19 cellular contexts compared by ENCODE assay signal in the genomic region with DNA sequence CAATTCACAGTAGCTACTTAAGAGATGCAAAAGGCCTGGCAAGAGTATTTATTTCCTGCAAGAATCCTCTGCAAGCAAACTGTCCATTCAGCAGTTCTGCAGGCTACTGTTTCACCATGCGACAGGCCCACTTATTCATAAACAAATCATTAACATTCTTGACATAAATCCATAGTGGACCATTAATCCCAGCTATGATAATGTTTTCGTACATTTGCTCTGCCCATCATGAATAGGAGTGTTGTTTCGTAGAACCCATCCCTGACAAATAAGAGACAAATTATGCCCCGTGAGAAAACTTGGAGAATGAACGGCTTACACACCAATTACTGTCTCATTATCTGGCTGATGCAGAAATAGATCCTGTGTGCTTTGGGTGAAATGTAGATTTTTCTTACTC.
DNase-seq lines count a peak whose midpoint lies in the region; ATAC-seq, FAIRE-seq and TF ChIP-seq lines count a peak whose summit lies in the region.
"Had no signal": no experiment of that assay in that cellular context is flagged by ENCODE, and none has a peak within 500 bp of the region (broad histone marks: within the 10 kb centered on the region; RNA-seq: fewer than 3 reads in every experiment).

No MANE protein-coding gene starts in this region.

- no peak overlapping the region for H3K56ac ChIP-seq in IMR-90 (ENCODE audit: extremely low read depth, insufficient read depth, low read length)

- POLR2A ChIA-PET in A549 (lab: Yijun Ruan, JAX) (no interaction called here), IMR-90 (lab: Charles Lee; ENCODE audit: unreplicated experiment) (no interaction called here)

- dilution Hi-C loops in IMR-90 (cut with HindIII; ENCODE audit: low sequenced_read_pairs, unreplicated experiment) = no loop called here

- WGBS in A549 (ENCODE audit: missing lambda C conversion rate) = 30% methylated on average over 5 of the region's 5 CpGs
- no CpG with 5 or more reads among the region's 5 CpGs for WGBS in IMR-90 (ENCODE audit: extremely low coverage in 2 of 2, insufficient read length in 1 of 2), 2 experiments

- H3K9me3 ChIP-seq in A549 = no peaks in the 10 kb centered on the region
- peaks cover 2% of the 10 kb centered on the region; the same call in 1 of the 2 replicates for H3K9me3 ChIP-seq in IMR-90 (ENCODE audit: control insufficient read depth, insufficient read depth, low read length)

- no peak overlapping the region for H4K5ac ChIP-seq in IMR-90 (ENCODE audit: low read depth, low read length)

- H4K20me1 ChIP-seq in IMR-90 (ENCODE audit: insufficient read depth, low read length) = no peaks in the 10 kb centered on the region

- no peak overlapping the region for H2AK5ac ChIP-seq in IMR-90 (ENCODE audit: low read depth, low read length)

- no peaks in the 10 kb centered on the region for H3K27me3 ChIP-seq in IMR-90 (ENCODE audit: control insufficient read depth, insufficient read depth, low read length)
- H3K27me3 ChIP-seq: SJSA1 had no signal

- no TSS peak for BruUV-seq in IMR-90 (replicated peaks; lab: Mats Ljungman, UMichigan)

- H3K4ac ChIP-seq in IMR-90 (ENCODE audit: low read depth, low read length) = no peak overlapping the region

- H3K36me3 ChIP-seq in IMR-90 (ENCODE audit: control insufficient read depth, insufficient read depth, low read length) = no peaks in the 10 kb centered on the region
- H3K36me3 ChIP-seq: SJSA1 had no signal

- H3K4me3 ChIP-seq in A549 = no peak overlapping the region
- no peak overlapping the region for H3K4me3 ChIP-seq in IMR-90 (ENCODE audit: insufficient read depth, low read depth, low read length)
- H3K4me3 ChIP-seq: PC-9, SJSA1 had no signal

- DNase-seq in A549 (ENCODE audit: low read depth in 1 of 2, low spot score in 1 of 2) (no peak), IMR-90 (no peak), epidermal melanocyte (ENCODE audit: insufficient read length, low spot score) (peak; percentile 27), medulla oblongata (ENCODE audit: extremely low spot score) (peak; percentile 11), 8988T (no peak), glomerular visceral epithelial cell (ENCODE audit: extremely low spot score) (no peak), urothelium cell line (ENCODE audit: low spot score) (no peak)
- DNase-seq: ACHN, AML-193, HFFc6, Kasumi-1, MM.1S, NCI-H1105, NCI-H1694 treated with DMSO at 0.1 percent for 48 hours, NCI-H774, PC-9 had no signal

- in situ Hi-C loops in IMR-90 (cut with MboI; ENCODE audit: low sequenced_read_pairs) = no loop called here

- H3K4me1 ChIP-seq in A549 = no peaks in the 10 kb centered on the region
- H3K4me1 ChIP-seq in IMR-90 (ENCODE audit: control insufficient read depth, insufficient read depth, low read length) = no peaks in the 10 kb centered on the region
- H3K4me1 ChIP-seq: SJSA1 had no signal

- no peak overlapping the region for H4K91ac ChIP-seq in IMR-90 (ENCODE audit: insufficient read depth, low read depth, low read length)

- no peak overlapping the region for H2BK15ac ChIP-seq in IMR-90 (ENCODE audit: low read depth, low read length)

- H3K4me2 ChIP-seq in A549 (no peak overlapping the region), IMR-90 (ENCODE audit: low read depth, low read length) (no peak overlapping the region)
- H3K4me2 ChIP-seq: PC-9 had no signal

- no peak for FAIRE-seq in A549 (lab: Jason Lieb, UNC)
- FAIRE-seq in urothelium cell line (lab: Jason Lieb, UNC) = no peak
- FAIRE-seq: H54 had no signal

- ATAC-seq in A549 (no peak), IMR-90 (ENCODE audit: low read depth) (no peak), HG03108 (IDR thresholded peaks at IDR 0.05; ENCODE audit: unreplicated experiment) (no peak)

- H2AK9ac ChIP-seq in IMR-90 (replicated peaks; ENCODE audit: low read depth, low read length, poor library complexity) = no peak overlapping the region

- H2BK20ac ChIP-seq in IMR-90 (ENCODE audit: low read depth, low read length) = no peak overlapping the region

- H2BK5ac ChIP-seq in IMR-90 (ENCODE audit: low read depth, low read length, poor library complexity, severe bottlenecking) = no peak overlapping the region

- no peak overlapping the region for H3K27ac ChIP-seq in A549
- H3K27ac ChIP-seq in IMR-90 (ENCODE audit: insufficient read depth, low read length) = no peak overlapping the region
- H3K27ac ChIP-seq: PC-9, SJSA1 had no signal

- no peak overlapping the region for H3K14ac ChIP-seq in IMR-90 (replicated peaks; ENCODE audit: low read depth, low read length)

- CTCF ChIA-PET in A549 (lab: Yijun Ruan, JAX) = interaction anchor here (0.7 kb wide), 1 partner anchor 24 kb away, joined by 3 read pairs; no protein-coding TSS in a partner anchor
- CTCF ChIA-PET in IMR-90 (lab: Yijun Ruan, JAX) = no interaction called here

- H3K23ac ChIP-seq in IMR-90 (ENCODE audit: low read depth, low read length) = no peak overlapping the region

- H3K9me1 ChIP-seq in IMR-90 (ENCODE audit: insufficient read depth, low read length) = no peaks in the 10 kb centered on the region

- TF ChIP-seq CTCF in A549 (IDR thresholded peaks at IDR 0.05) (no peak), IMR-90 (conservative IDR thresholded peaks at IDR 0.05; ENCODE audit: low read depth, low read length) (no peak)

- H3K9ac ChIP-seq in IMR-90 (ENCODE audit: low read depth, low read length) = no peak overlapping the region

- H2BK120ac ChIP-seq in IMR-90 (ENCODE audit: low read depth, low read length) = no peak overlapping the region

- no peak for TF ChIP-seq RAD21 in A549 (conservative IDR thresholded peaks at IDR 0.05 in 1 of 2, IDR thresholded peaks at IDR 0.05 in 1 of 2)
- TF ChIP-seq RAD21 in IMR-90 (IDR thresholded peaks at IDR 0.05; ENCODE audit: low read length) = no peak

- intact Hi-C loops in IMR-90 (cut with micrococcal nuclease) = no loop called here

- no peak overlapping the region for H2AFZ ChIP-seq in IMR-90 (replicated peaks; ENCODE audit: low read length, poor library complexity)
- H2AFZ ChIP-seq: PC-9 had no signal

- no peaks in the 10 kb centered on the region for H3K79me1 ChIP-seq in IMR-90 (ENCODE audit: low read depth in 1 of 2, low read length in 2 of 2)

- TF ChIP-seq POLR2A in A549 (IDR thresholded peaks at IDR 0.05; ENCODE audit: low read length) (no peak), IMR-90 (IDR thresholded peaks at IDR 0.05; ENCODE audit: low read depth, low read length) (no peak)

- TF ChIP-seq EP300 in A549 (IDR thresholded peaks at IDR 0.05) = no peak

- H3K18ac ChIP-seq in IMR-90 (ENCODE audit: low read depth, low read length) = no peak overlapping the region

- no peak overlapping the region for H4K8ac ChIP-seq in IMR-90 (ENCODE audit: low read depth in 2 of 2, low read length in 2 of 2)

TF ChIP-seq in A549, 52 proteins besides CTCF, POLR2A, EP300 and RAD21:
- peak; percentile 70 for TF ChIP-seq MAFK (IDR thresholded peaks at IDR 0.05; ENCODE audit: partially characterized antibody)
- TF ChIP-seq TP53 (CRISPR knock-in tag; IDR thresholded peaks at IDR 0.05) = no peak

TF ChIP-seq in IMR-90, 13 proteins besides CTCF, POLR2A, EP300 and RAD21:
- TF ChIP-seq CHD1 (IDR thresholded peaks at IDR 0.05; ENCODE audit: low read depth, low read length) (no peak), RFX5 (IDR thresholded peaks at IDR 0.05; ENCODE audit: low read depth, low read length) (no peak), NFE2L2 (IDR thresholded peaks at IDR 0.05; ENCODE audit: low read depth, low read length) (no peak), BHLHE40 (IDR thresholded peaks at IDR 0.05; ENCODE audit: low read depth, low read length) (no peak), MAFK (IDR thresholded peaks at IDR 0.05; ENCODE audit: low read depth, low read length) (peak; percentile 27; the same call in 1 of the 2 replicates)
- TF ChIP-seq, protein P1, sequence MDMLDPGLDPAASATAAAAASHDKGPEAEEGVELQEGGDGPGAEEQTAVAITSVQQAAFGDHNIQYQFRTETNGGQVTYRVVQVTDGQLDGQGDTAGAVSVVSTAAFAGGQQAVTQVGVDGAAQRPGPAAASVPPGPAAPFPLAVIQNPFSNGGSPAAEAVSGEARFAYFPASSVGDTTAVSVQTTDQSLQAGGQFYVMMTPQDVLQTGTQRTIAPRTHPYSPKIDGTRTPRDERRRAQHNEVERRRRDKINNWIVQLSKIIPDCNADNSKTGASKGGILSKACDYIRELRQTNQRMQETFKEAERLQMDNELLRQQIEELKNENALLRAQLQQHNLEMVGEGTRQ (IDR thresholded peaks at IDR 0.05; ENCODE audit: low read depth, low read length) = no peak
- TF ChIP-seq, protein P2, sequence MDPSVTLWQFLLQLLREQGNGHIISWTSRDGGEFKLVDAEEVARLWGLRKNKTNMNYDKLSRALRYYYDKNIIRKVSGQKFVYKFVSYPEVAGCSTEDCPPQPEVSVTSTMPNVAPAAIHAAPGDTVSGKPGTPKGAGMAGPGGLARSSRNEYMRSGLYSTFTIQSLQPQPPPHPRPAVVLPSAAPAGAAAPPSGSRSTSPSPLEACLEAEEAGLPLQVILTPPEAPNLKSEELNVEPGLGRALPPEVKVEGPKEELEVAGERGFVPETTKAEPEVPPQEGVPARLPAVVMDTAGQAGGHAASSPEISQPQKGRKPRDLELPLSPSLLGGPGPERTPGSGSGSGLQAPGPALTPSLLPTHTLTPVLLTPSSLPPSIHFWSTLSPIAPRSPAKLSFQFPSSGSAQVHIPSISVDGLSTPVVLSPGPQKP (IDR thresholded peaks at IDR 0.05; ENCODE audit: borderline replicate concordance, low read depth, low read length) = no peak

Comparison
In these comparisons a context has a peak if more than half of its experiments do, and no peak if none do; other contexts are left out.
1. DNase-seq: peak in epidermal melanocyte (single experiment) and medulla oblongata (single experiment); none in A549 (0 of 2), IMR-90 (single experiment), 8988T (single experiment), glomerular visceral epithelial cell (single experiment) and urothelium cell line (single experiment).